16 cellular contexts compared by ENCODE assay signal in the genomic region with DNA sequence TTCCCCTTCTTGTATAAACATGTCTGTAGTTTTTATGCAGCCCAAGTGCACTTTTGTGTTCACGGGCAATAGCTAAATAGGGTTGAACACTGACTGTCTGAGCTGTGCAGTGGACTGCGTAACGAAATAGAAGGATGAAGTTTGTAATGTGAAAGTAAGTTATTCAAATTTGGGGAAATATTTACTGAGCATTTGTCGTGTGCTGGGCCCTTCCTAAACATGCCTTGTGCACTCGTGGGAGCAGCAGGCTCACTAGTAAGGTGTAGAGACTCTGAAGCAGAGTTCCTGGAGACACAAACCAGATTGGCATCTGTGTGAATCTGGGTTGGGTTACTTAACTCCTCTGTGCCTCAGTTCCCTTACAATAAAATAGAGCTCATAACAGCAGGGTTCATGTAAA. TPM values are rescaled to one million over a fixed set of nuclear protein-coding genes. Genes with fewer than 3 reads are reported as not detected.
DNase-seq lines count a peak whose midpoint lies in the region; ATAC-seq and TF ChIP-seq lines count a peak whose summit lies in the region.
"Had no signal": no experiment of that assay in that cellular context is flagged by ENCODE, and none has a peak within 500 bp of the region (broad histone marks: within the 10 kb centered on the region; RNA-seq: fewer than 3 reads in every experiment).

No MANE protein-coding gene starts in this region.

- no peaks in the 10 kb centered on the region for H3K9me3 Mint-ChIP-seq in activated naive CD4-positive, alpha-beta T cell treated with anti-CD3 and anti-CD28 coated beads, Interleukin-2, amount 50 U/mL, for 24 hours
- H3K9me3 Mint-ChIP-seq in activated naive CD4-positive, alpha-beta T cell treated with anti-CD3 and anti-CD28 coated beads, Interleukin-2, amount 10 ng/mL, durations not matched to agents 7 days and 5 days: no peaks in the 10 kb centered on the region
- H3K9me3 Mint-ChIP-seq: central memory CD8-positive, alpha-beta T cell; type B pancreatic cell had no signal

- no peaks in the 10 kb centered on the region for H3K27me3 Mint-ChIP-seq in activated naive CD4-positive, alpha-beta T cell treated with anti-CD3 and anti-CD28 coated beads, Interleukin-2, amount 50 U/mL, for 24 hours
- H3K27me3 Mint-ChIP-seq in activated naive CD4-positive, alpha-beta T cell treated with anti-CD3 and anti-CD28 coated beads, Interleukin-2, amount 10 ng/mL, durations not matched to agents 7 days and 5 days: no peaks in the 10 kb centered on the region

- H3K4me3 ChIP-seq in RWPE2 (ENCODE audit: severe bottlenecking) (no peak overlapping the region), left lung (no peak overlapping the region), upper lobe of right lung (no peak overlapping the region)
- H3K4me3 ChIP-seq: lung had no signal

- no peak for DNase-seq in activated naive CD4-positive, alpha-beta T cell treated with anti-CD3 and anti-CD28 coated beads, Interleukin-2, amount 10 ng/mL, durations not matched to agents 7 days and 5 days
- no peak for DNase-seq in RWPE2 (ENCODE audit: low spot score)
- no peak for DNase-seq in left lung
- DNase-seq in upper lobe of right lung: no peak
- DNase-seq in NCI-H128 (lab: John Stamatoyannopoulos, UW; ENCODE audit: unreplicated experiment): no peak
- DNase-seq: activated naive CD4-positive, alpha-beta T cell; occipital lobe; T-helper 17 cell had no signal

- H3K4me1 ChIP-seq in RWPE2 (ENCODE audit: insufficient read depth, poor library complexity, severe bottlenecking) (peaks cover 28% of the 10 kb centered on the region), left lung (peaks cover 8 to 27% of the 10 kb centered on the region in 2 donors), upper lobe of right lung (peaks cover 16% of the 10 kb centered on the region)

- no peaks in the 10 kb centered on the region for H3K27me3 ChIP-seq in RWPE2 (ENCODE audit: insufficient read depth, poor library complexity, severe bottlenecking)
- no peaks in the 10 kb centered on the region for H3K27me3 ChIP-seq in left lung
- H3K27me3 ChIP-seq in upper lobe of right lung: no peaks in the 10 kb centered on the region

- H3K4me1 Mint-ChIP-seq in activated naive CD4-positive, alpha-beta T cell treated with anti-CD3 and anti-CD28 coated beads, Interleukin-2, amount 50 U/mL, for 24 hours: peaks cover 40% of the 10 kb centered on the region
- peaks cover 29% of the 10 kb centered on the region for H3K4me1 Mint-ChIP-seq in activated naive CD4-positive, alpha-beta T cell treated with anti-CD3 and anti-CD28 coated beads, Interleukin-2, amount 10 ng/mL, durations not matched to agents 7 days and 5 days
- H3K4me1 Mint-ChIP-seq: central memory CD8-positive, alpha-beta T cell had no signal

- H3K36me3 Mint-ChIP-seq in activated naive CD4-positive, alpha-beta T cell treated with anti-CD3 and anti-CD28 coated beads, Interleukin-2, amount 50 U/mL, for 24 hours: peaks cover 2% of the 10 kb centered on the region
- no peaks in the 10 kb centered on the region for H3K36me3 Mint-ChIP-seq in activated naive CD4-positive, alpha-beta T cell treated with anti-CD3 and anti-CD28 coated beads, Interleukin-2, amount 10 ng/mL, durations not matched to agents 7 days and 5 days
- H3K36me3 Mint-ChIP-seq: type B pancreatic cell had no signal

- intact Hi-C loops in left lung (cut with DNase I): no loop called here
- intact Hi-C loops in upper lobe of right lung (cut with DNase I): no loop called here

- CTCF ChIA-PET in activated naive CD4-positive, alpha-beta T cell treated with anti-CD3 and anti-CD28 coated beads, Interleukin-2, amount 10 ng/mL, durations not matched to agents 7 days and 5 days (lab: Charles Lee): interaction anchor here (1.8 kb wide), 1 partner anchor 20 kb away, joined by 9 read pairs; no protein-coding TSS in a partner anchor

- ATAC-seq in RWPE2 (ENCODE audit: low read depth) (no peak), left lung (no peak), upper lobe of right lung (no peak), GM18907 (IDR thresholded peaks at IDR 0.05; ENCODE audit: unreplicated experiment) (no peak), HG02938 (IDR thresholded peaks at IDR 0.05; ENCODE audit: unreplicated experiment) (no peak)
- ATAC-seq: HepG2 had no signal

- TF ChIP-seq CTCF in RWPE2 (IDR thresholded peaks at IDR 0.05; ENCODE audit: poor library complexity, severe bottlenecking) (no peak), left lung (IDR thresholded peaks at IDR 0.05) (no peak), upper lobe of right lung (IDR thresholded peaks at IDR 0.05) (no peak)

- H3K9me3 ChIP-seq in RWPE2 (ENCODE audit: severe bottlenecking) (no peaks in the 10 kb centered on the region), left lung (no peaks in the 10 kb centered on the region), upper lobe of right lung (no peaks in the 10 kb centered on the region)

- H3K27ac ChIP-seq in RWPE2 (ENCODE audit: poor library complexity, severe bottlenecking) (peak overlapping the region; percentile 54), left lung (peak overlapping the region; percentile 68 to 69), upper lobe of right lung (peak overlapping the region; percentile 55)

- H3K36me3 ChIP-seq in RWPE2 (ENCODE audit: low read depth) (no peaks in the 10 kb centered on the region), left lung (no peaks in the 10 kb centered on the region), upper lobe of right lung (no peaks in the 10 kb centered on the region)

- no peak overlapping the region for H3K27ac Mint-ChIP-seq in activated naive CD4-positive, alpha-beta T cell treated with anti-CD3 and anti-CD28 coated beads, Interleukin-2, amount 50 U/mL, for 24 hours
- no peak overlapping the region for H3K27ac Mint-ChIP-seq in activated naive CD4-positive, alpha-beta T cell treated with anti-CD3 and anti-CD28 coated beads, Interleukin-2, amount 10 ng/mL, durations not matched to agents 7 days and 5 days
- H3K27ac Mint-ChIP-seq: T-helper 17 cell, type B pancreatic cell had no signal

- peak overlapping the region; percentile 9 for H3K4me3 Mint-ChIP-seq in activated naive CD4-positive, alpha-beta T cell treated with anti-CD3 and anti-CD28 coated beads, Interleukin-2, amount 50 U/mL, for 24 hours
- H3K4me3 Mint-ChIP-seq in activated naive CD4-positive, alpha-beta T cell treated with anti-CD3 and anti-CD28 coated beads, Interleukin-2, amount 10 ng/mL, durations not matched to agents 7 days and 5 days: no peak overlapping the region
- H3K4me3 Mint-ChIP-seq: central memory CD8-positive, alpha-beta T cell; T-helper 17 cell; type B pancreatic cell had no signal

RNA-seq across cellular contexts. Expression of a gene that starts 51.7 kb away (rescaled TPM):
- total RNA-seq in left lung (10 to 100 TPM in 1 of 2 donors, 1 to 10 TPM in 1; 2.1 to 13.1 TPM), upper lobe of right lung (15.1 TPM)
- total RNA-seq: epithelial cell of proximal tubule, HepG2, T-helper 17 cell had no signal
